In the genomic region with DNA sequence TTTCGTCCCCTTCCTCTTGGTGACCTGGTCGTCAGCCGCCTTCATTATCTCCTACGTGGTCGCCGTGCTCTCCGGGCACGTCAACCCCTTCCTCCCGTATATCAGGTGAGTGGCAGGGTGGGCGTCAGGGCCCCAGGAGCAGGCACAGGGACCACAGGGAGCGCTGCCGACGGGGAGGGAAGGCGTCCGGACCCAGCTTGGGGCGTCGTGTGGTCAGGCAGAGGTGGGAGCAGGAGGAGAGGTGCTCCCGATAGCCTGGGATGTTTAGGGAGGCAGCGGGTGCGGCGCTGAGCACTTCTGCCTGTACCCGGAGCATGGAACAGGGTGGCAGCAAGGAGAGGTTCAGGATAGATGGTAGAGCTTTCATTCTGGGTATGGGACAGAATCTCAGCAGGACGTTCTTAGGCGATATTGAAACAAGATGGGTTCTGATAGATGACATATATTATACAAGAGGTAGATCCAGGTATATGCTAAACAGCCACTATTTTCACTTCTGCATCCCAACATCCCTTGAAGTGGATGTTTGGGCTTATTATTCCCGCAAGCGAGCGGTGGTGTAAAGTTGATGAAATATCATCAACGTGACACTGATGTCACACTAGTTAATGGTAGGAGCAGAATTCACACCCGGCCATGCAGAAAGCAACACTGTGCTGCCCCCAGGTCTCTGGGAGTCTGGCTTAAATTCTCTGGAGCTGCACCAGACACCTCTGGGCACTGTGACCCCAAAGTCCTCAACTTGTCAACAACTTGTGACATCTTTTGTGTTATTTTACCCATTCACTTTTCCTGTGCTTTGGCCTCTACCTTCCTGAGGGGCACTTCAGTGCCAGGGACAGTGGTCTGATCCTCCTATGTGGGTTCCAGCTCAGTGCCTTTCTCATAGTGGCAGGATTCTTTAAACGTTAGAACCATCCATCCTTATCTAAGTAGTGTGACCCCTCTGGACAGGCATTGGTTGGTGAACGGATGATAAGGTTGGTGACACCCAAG, we compare ENCODE assay signal across 2 cellular contexts.
TF ChIP-seq lines count a peak whose summit lies in the region.

No MANE protein-coding gene starts in this region.

TF ChIP-seq in HEK293T, 16 proteins besides CTCF, POLR2A, EP300 and RAD21:
- TF ChIP-seq BHLHE40 (IDR thresholded peaks at IDR 0.05; ENCODE audit: borderline replicate concordance) (no peak), ZNF384 (IDR thresholded peaks at IDR 0.05) (no peak), ARNT (IDR thresholded peaks at IDR 0.05) (no peak), TARDBP (IDR thresholded peaks at IDR 0.05) (no peak), HDGF (IDR thresholded peaks at IDR 0.05; ENCODE audit: borderline replicate concordance) (no peak), CTBP1 (IDR thresholded peaks at IDR 0.05; ENCODE audit: borderline replicate concordance) (no peak), L3MBTL2 (conservative IDR thresholded peaks at IDR 0.05) (peak; percentile 53)
TF ChIP-seq in HEK293T: peak in this region for 1.

TF ChIP-seq in K562, 482 proteins besides CTCF, POLR2A, EP300 and RAD21 (continues in another document):
- TF ChIP-seq, protein P1, sequence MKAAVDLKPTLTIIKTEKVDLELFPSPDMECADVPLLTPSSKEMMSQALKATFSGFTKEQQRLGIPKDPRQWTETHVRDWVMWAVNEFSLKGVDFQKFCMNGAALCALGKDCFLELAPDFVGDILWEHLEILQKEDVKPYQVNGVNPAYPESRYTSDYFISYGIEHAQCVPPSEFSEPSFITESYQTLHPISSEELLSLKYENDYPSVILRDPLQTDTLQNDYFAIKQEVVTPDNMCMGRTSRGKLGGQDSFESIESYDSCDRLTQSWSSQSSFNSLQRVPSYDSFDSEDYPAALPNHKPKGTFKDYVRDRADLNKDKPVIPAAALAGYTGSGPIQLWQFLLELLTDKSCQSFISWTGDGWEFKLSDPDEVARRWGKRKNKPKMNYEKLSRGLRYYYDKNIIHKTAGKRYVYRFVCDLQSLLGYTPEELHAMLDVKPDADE (conservative IDR thresholded peaks at IDR 0.05; ENCODE audit: control insufficient read depth, low read depth, low read length) = no peak
- TF ChIP-seq ETV1 (tag; conservative IDR thresholded peaks at IDR 0.05; ENCODE audit: low read depth) = no peak
- no peak for TF ChIP-seq POLR3G (IDR thresholded peaks at IDR 0.05; ENCODE audit: extremely low read depth, insufficient read length, insufficient replicate concordance)
- TF ChIP-seq CBFB (CRISPR knock-in tag; IDR thresholded peaks at IDR 0.05) = 0 out of 2 replicates have a peak, but pooled peaks have one; percentile 59
- no peak for TF ChIP-seq NR2C1 (IDR thresholded peaks at IDR 0.05)
- peak; percentile 64 for TF ChIP-seq NR2C1 (tag; IDR thresholded peaks at IDR 0.05)
- peak; percentile 25; the same call in 1 of the 2 replicates for TF ChIP-seq ZNF589 (CRISPR knock-in tag; IDR thresholded peaks at IDR 0.05; ENCODE audit: low read depth)
- TF ChIP-seq RBFOX2 (IDR thresholded peaks at IDR 0.05; ENCODE audit: low read depth, low read length) = no peak
- TF ChIP-seq MCM7 (IDR thresholded peaks at IDR 0.05) = no peak
- TF ChIP-seq ZNF12 (CRISPR knock-in tag; IDR thresholded peaks at IDR 0.05) = no peak
- no peak for TF ChIP-seq XRCC3 (IDR thresholded peaks at IDR 0.05)
- no peak for TF ChIP-seq ZKSCAN8 (CRISPR knock-in tag; IDR thresholded peaks at IDR 0.05)
- no peak; a peak in 1 of 4 replicates for TF ChIP-seq SRF (CRISPR knock-in tag; IDR thresholded peaks at IDR 0.05)
- no peak for TF ChIP-seq ZNF444 (CRISPR knock-in tag; IDR thresholded peaks at IDR 0.05)
- peak; percentile 38 for TF ChIP-seq CHD1 (IDR thresholded peaks at IDR 0.05; ENCODE audit: low read length)
- TF ChIP-seq, protein P2, sequence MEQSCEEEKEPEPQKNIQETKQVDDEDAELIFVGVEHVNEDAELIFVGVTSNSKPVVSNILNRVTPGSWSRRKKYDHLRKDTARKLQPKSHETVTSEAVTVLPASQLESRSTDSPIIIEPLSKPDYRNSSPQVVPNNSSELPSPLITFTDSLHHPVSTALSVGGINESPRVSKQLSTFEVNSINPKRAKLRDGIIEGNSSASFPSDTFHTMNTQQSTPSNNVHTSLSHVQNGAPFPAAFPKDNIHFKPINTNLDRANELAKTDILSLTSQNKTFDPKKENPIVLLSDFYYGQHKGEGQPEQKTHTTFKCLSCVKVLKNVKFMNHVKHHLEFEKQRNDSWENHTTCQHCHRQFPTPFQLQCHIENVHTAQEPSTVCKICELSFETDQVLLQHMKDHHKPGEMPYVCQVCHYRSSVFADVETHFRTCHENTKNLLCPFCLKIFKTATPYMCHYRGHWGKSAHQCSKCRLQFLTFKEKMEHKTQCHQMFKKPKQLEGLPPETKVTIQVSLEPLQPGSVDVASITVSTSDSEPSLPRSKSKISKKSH (CRISPR knock-in tag; IDR thresholded peaks at IDR 0.05) = no peak
- TF ChIP-seq TCF7L2 (IDR thresholded peaks at IDR 0.05; ENCODE audit: low read depth, low read length) = no peak
- no peak for TF ChIP-seq MTA2 (IDR thresholded peaks at IDR 0.05; ENCODE audit: low read depth)
- no peak for TF ChIP-seq SIN3B (IDR thresholded peaks at IDR 0.05; ENCODE audit: low read depth)
- TF ChIP-seq, protein P3, sequence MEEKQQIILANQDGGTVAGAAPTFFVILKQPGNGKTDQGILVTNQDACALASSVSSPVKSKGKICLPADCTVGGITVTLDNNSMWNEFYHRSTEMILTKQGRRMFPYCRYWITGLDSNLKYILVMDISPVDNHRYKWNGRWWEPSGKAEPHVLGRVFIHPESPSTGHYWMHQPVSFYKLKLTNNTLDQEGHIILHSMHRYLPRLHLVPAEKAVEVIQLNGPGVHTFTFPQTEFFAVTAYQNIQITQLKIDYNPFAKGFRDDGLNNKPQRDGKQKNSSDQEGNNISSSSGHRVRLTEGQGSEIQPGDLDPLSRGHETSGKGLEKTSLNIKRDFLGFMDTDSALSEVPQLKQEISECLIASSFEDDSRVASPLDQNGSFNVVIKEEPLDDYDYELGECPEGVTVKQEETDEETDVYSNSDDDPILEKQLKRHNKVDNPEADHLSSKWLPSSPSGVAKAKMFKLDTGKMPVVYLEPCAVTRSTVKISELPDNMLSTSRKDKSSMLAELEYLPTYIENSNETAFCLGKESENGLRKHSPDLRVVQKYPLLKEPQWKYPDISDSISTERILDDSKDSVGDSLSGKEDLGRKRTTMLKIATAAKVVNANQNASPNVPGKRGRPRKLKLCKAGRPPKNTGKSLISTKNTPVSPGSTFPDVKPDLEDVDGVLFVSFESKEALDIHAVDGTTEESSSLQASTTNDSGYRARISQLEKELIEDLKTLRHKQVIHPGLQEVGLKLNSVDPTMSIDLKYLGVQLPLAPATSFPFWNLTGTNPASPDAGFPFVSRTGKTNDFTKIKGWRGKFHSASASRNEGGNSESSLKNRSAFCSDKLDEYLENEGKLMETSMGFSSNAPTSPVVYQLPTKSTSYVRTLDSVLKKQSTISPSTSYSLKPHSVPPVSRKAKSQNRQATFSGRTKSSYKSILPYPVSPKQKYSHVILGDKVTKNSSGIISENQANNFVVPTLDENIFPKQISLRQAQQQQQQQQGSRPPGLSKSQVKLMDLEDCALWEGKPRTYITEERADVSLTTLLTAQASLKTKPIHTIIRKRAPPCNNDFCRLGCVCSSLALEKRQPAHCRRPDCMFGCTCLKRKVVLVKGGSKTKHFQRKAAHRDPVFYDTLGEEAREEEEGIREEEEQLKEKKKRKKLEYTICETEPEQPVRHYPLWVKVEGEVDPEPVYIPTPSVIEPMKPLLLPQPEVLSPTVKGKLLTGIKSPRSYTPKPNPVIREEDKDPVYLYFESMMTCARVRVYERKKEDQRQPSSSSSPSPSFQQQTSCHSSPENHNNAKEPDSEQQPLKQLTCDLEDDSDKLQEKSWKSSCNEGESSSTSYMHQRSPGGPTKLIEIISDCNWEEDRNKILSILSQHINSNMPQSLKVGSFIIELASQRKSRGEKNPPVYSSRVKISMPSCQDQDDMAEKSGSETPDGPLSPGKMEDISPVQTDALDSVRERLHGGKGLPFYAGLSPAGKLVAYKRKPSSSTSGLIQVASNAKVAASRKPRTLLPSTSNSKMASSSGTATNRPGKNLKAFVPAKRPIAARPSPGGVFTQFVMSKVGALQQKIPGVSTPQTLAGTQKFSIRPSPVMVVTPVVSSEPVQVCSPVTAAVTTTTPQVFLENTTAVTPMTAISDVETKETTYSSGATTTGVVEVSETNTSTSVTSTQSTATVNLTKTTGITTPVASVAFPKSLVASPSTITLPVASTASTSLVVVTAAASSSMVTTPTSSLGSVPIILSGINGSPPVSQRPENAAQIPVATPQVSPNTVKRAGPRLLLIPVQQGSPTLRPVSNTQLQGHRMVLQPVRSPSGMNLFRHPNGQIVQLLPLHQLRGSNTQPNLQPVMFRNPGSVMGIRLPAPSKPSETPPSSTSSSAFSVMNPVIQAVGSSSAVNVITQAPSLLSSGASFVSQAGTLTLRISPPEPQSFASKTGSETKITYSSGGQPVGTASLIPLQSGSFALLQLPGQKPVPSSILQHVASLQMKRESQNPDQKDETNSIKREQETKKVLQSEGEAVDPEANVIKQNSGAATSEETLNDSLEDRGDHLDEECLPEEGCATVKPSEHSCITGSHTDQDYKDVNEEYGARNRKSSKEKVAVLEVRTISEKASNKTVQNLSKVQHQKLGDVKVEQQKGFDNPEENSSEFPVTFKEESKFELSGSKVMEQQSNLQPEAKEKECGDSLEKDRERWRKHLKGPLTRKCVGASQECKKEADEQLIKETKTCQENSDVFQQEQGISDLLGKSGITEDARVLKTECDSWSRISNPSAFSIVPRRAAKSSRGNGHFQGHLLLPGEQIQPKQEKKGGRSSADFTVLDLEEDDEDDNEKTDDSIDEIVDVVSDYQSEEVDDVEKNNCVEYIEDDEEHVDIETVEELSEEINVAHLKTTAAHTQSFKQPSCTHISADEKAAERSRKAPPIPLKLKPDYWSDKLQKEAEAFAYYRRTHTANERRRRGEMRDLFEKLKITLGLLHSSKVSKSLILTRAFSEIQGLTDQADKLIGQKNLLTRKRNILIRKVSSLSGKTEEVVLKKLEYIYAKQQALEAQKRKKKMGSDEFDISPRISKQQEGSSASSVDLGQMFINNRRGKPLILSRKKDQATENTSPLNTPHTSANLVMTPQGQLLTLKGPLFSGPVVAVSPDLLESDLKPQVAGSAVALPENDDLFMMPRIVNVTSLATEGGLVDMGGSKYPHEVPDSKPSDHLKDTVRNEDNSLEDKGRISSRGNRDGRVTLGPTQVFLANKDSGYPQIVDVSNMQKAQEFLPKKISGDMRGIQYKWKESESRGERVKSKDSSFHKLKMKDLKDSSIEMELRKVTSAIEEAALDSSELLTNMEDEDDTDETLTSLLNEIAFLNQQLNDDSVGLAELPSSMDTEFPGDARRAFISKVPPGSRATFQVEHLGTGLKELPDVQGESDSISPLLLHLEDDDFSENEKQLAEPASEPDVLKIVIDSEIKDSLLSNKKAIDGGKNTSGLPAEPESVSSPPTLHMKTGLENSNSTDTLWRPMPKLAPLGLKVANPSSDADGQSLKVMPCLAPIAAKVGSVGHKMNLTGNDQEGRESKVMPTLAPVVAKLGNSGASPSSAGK (IDR thresholded peaks at IDR 0.05) = peak; percentile 41; the same call in 1 of the 2 replicates
- TF ChIP-seq CBX3 (IDR thresholded peaks at IDR 0.05; ENCODE audit: borderline replicate concordance in 1 of 2, low read length in 2 of 2) = no peak
- TF ChIP-seq LEF1 (IDR thresholded peaks at IDR 0.05) = no peak
- TF ChIP-seq ERF (CRISPR knock-in tag; IDR thresholded peaks at IDR 0.05) = no peak
- 0 out of 2 replicates have a peak, but pooled peaks have one; percentile 8 for TF ChIP-seq ESRRA (IDR thresholded peaks at IDR 0.05; ENCODE audit: borderline replicate concordance, low read depth)
- TF ChIP-seq, protein P4, sequence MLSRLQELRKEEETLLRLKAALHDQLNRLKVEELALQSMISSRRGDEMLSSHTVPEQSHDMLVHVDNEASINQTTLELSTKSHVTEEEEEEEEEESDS (CRISPR knock-in tag; IDR thresholded peaks at IDR 0.05) = no peak
- TF ChIP-seq FOXM1 (IDR thresholded peaks at IDR 0.05; ENCODE audit: low read depth) = no peak
- TF ChIP-seq FOXM1 (CRISPR knock-in tag; IDR thresholded peaks at IDR 0.05; ENCODE audit: low read depth) = no peak
- TF ChIP-seq EP400 (IDR thresholded peaks at IDR 0.05) = no peak
- TF ChIP-seq ZNF77 (CRISPR knock-in tag; IDR thresholded peaks at IDR 0.05) = no peak
- no peak for TF ChIP-seq ZNF24 (IDR thresholded peaks at IDR 0.05)
- no peak for TF ChIP-seq ZNF780A (CRISPR knock-in tag; IDR thresholded peaks at IDR 0.05)
- peak; percentile 68 for TF ChIP-seq NCOA6 (IDR thresholded peaks at IDR 0.05)
- TF ChIP-seq PRMT5 (CRISPR knock-in tag; IDR thresholded peaks at IDR 0.05) = no peak
- TF ChIP-seq JUND (IDR thresholded peaks at IDR 0.05; ENCODE audit: borderline replicate concordance, low read depth, low read length) = no peak
- TF ChIP-seq JUND (tag; IDR thresholded peaks at IDR 0.05; ENCODE audit: borderline replicate concordance, low read depth, low read length) = no peak
- TF ChIP-seq TEAD4 (IDR thresholded peaks at IDR 0.05; ENCODE audit: low read length) = no peak
- no peak for TF ChIP-seq TEAD4 (CRISPR knock-in tag; IDR thresholded peaks at IDR 0.05; ENCODE audit: borderline replicate concordance)
- 0 out of 2 replicates have a peak, but pooled peaks have one; percentile 7 for TF ChIP-seq CTBP1 (IDR thresholded peaks at IDR 0.05; ENCODE audit: borderline replicate concordance)
- no peak for TF ChIP-seq FOXJ3 (CRISPR knock-in tag; IDR thresholded peaks at IDR 0.05)
- 0 out of 2 replicates have a peak, but pooled peaks have one; percentile 13 for TF ChIP-seq ZNF165 (CRISPR knock-in tag; IDR thresholded peaks at IDR 0.05; ENCODE audit: borderline replicate concordance)
- no peak for TF ChIP-seq FUS (optimal IDR thresholded peaks at IDR 0.05; ENCODE audit: low read depth, low read length)
- TF ChIP-seq ZNF121 (CRISPR knock-in tag; conservative IDR thresholded peaks at IDR 0.05) = no peak
- TF ChIP-seq, protein P5, sequence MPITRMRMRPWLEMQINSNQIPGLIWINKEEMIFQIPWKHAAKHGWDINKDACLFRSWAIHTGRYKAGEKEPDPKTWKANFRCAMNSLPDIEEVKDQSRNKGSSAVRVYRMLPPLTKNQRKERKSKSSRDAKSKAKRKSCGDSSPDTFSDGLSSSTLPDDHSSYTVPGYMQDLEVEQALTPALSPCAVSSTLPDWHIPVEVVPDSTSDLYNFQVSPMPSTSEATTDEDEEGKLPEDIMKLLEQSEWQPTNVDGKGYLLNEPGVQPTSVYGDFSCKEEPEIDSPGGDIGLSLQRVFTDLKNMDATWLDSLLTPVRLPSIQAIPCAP (CRISPR knock-in tag; IDR thresholded peaks at IDR 0.05; ENCODE audit: borderline replicate concordance) = no peak
- TF ChIP-seq GTF2E2 (tag; IDR thresholded peaks at IDR 0.05) = 0 out of 2 replicates have a peak, but pooled peaks have one; percentile 5
- TF ChIP-seq ZBED1 (IDR thresholded peaks at IDR 0.05) = no peak
- no peak for TF ChIP-seq BDP1 (IDR thresholded peaks at IDR 0.05; ENCODE audit: insufficient read depth, insufficient read length)
- TF ChIP-seq ZNF175 (CRISPR knock-in tag; IDR thresholded peaks at IDR 0.05; ENCODE audit: low read depth) = no peak
- TF ChIP-seq ZNF23 (CRISPR knock-in tag; IDR thresholded peaks at IDR 0.05) = no peak
- no peak for TF ChIP-seq ETV6 (IDR thresholded peaks at IDR 0.05; ENCODE audit: borderline replicate concordance in 1 of 2, low read depth in 2 of 2, low read length in 1 of 2)
- TF ChIP-seq ETV6 (CRISPR knock-in tag; IDR thresholded peaks at IDR 0.05; ENCODE audit: borderline replicate concordance) = no peak
- no peak for TF ChIP-seq DMBX1 (CRISPR knock-in tag; IDR thresholded peaks at IDR 0.05; ENCODE audit: borderline replicate concordance)
- no peak for TF ChIP-seq ESRRB (CRISPR knock-in tag; IDR thresholded peaks at IDR 0.05; ENCODE audit: borderline replicate concordance)
- TF ChIP-seq LCOR (CRISPR knock-in tag; IDR thresholded peaks at IDR 0.05) = no peak
- no peak for TF ChIP-seq ZNF174 (CRISPR knock-in tag; IDR thresholded peaks at IDR 0.05)
- no peak for TF ChIP-seq ZNF134 (CRISPR knock-in tag; conservative IDR thresholded peaks at IDR 0.05)
